19 cellular contexts compared by ENCODE assay signal in the genomic region with DNA sequence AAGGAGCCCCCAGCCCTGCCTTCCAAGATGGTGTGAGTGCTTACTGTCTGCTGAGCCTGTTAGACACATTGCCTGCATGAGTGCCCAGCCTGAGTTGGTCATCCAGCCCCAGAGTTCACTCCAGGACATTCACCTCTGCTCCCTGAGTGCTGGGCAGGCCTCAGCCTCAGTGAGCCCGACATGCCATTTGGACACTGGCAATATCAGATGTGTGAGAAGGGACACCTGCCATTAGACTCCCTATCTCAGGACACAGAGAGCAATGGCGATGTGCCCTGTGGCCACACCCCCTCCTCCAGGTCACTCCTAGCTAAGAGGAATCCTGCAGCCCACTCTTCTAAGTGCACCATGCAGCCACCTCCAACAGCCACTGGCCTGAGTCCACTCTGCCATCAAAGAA. TPM values are rescaled to one million over a fixed set of nuclear protein-coding genes. Genes with fewer than 3 reads are reported as not detected.
DNase-seq lines count a peak whose midpoint lies in the region; ATAC-seq and TF ChIP-seq lines count a peak whose summit lies in the region.
"Had no signal": no experiment of that assay in that cellular context is flagged by ENCODE, and none has a peak within 500 bp of the region (broad histone marks: within the 10 kb centered on the region; RNA-seq: fewer than 3 reads in every experiment).

No MANE protein-coding gene starts in this region.

- H3K4me1 ChIP-seq in neuronal stem cell (ENCODE audit: control insufficient read depth in 2 of 2, insufficient read depth in 1 of 2, low read depth in 1 of 2, low read length in 2 of 2) (peaks cover 0 to 3% of the 10 kb centered on the region in 2 donors), endodermal cell (ENCODE audit: control insufficient read depth, insufficient read depth, low read length) (no peaks in the 10 kb centered on the region)
- H3K4me1 ChIP-seq: BE2C had no signal

- H3K79me1 ChIP-seq in neuronal stem cell (ENCODE audit: low read depth, low read length): no peaks in the 10 kb centered on the region

- H3K4me1 Mint-ChIP-seq in brain (peaks cover 65% of the 10 kb centered on the region), endodermal cell (no peaks in the 10 kb centered on the region)
- H3K4me1 Mint-ChIP-seq: CD14-positive monocyte; CD4-positive, alpha-beta memory T cell; CD4-positive, CD25-positive, alpha-beta regulatory T cell; CD8-positive, alpha-beta memory T cell had no signal

- DNase-seq in neuronal stem cell (ENCODE audit: low spot score) (no peak), endodermal cell (no peak)
- no peak for DNase-seq in activated naive CD4-positive, alpha-beta T cell treated with anti-CD3 and anti-CD28 coated beads, Interleukin-2, amount 50 U/mL, for 72 hours (ENCODE audit: low spot score in 2 of 2)
- DNase-seq: 8988T; ACHN; BE2C; C1 segment of cervical spinal cord; CD4-positive, alpha-beta memory T cell; CD4-positive, CD25-positive, alpha-beta regulatory T cell; CD8-positive, alpha-beta memory T cell; COR-L47; DMS79 treated with DMSO at 0.1 percent for 48 hours; GF-D8 had no signal

- no peak overlapping the region for H3K4ac ChIP-seq in neuronal stem cell (ENCODE audit: low read length)

- no peak overlapping the region for H2AFZ ChIP-seq in neuronal stem cell (ENCODE audit: low read length)

- peak overlapping the region; percentile 5 for H3K23ac ChIP-seq in neuronal stem cell (ENCODE audit: low read depth, low read length, poor library complexity)

- no peak for ATAC-seq in HG03439 (IDR thresholded peaks at IDR 0.05; ENCODE audit: unreplicated experiment)
- ATAC-seq in activated naive CD4-positive, alpha-beta T cell treated with anti-CD3 and anti-CD28 coated beads, Interleukin-2, amount 50 U/mL, for 72 hours: no peak

- H3K9me3 Mint-ChIP-seq in brain (peaks cover 0 to 13% (median 3%) of the 10 kb centered on the region in 5 experiments), endodermal cell (no peaks in the 10 kb centered on the region)
- H3K9me3 Mint-ChIP-seq in activated naive CD4-positive, alpha-beta T cell treated with anti-CD3 and anti-CD28 coated beads, Interleukin-2, amount 50 U/mL, for 72 hours: no peaks in the 10 kb centered on the region

- no peak overlapping the region for H3K4me2 ChIP-seq in neuronal stem cell (ENCODE audit: insufficient read depth, low read length, poor library complexity, severe bottlenecking)
- H3K4me2 ChIP-seq: BLaER1 had no signal

- H3K27ac ChIP-seq in neuronal stem cell (replicated peaks; ENCODE audit: low read length) (no peak overlapping the region), endodermal cell (ENCODE audit: low read depth, low read length) (no peak overlapping the region)
- H3K27ac ChIP-seq: BLaER1 had no signal

- H2AK5ac ChIP-seq in neuronal stem cell (ENCODE audit: low read depth, low read length): no peak overlapping the region

- no peak overlapping the region for H2BK12ac ChIP-seq in neuronal stem cell (ENCODE audit: low read length)

- H3K27me3 ChIP-seq in neuronal stem cell (ENCODE audit: control insufficient read depth in 3 of 3, insufficient read depth in 3 of 3, low read depth in 1 of 3, low read length in 3 of 3) (peaks cover 0 to 3% (median 0%) of the 10 kb centered on the region in 3 experiments), endodermal cell (ENCODE audit: control insufficient read depth, insufficient read depth, low read length, poor library complexity, severe bottlenecking) (no peaks in the 10 kb centered on the region)
- H3K27me3 ChIP-seq: BLaER1 had no signal

- H3K4me3 Mint-ChIP-seq in brain: no peak overlapping the region
- H3K4me3 Mint-ChIP-seq in endodermal cell: no peak overlapping the region
- H3K4me3 Mint-ChIP-seq: CD14-positive monocyte; CD4-positive, alpha-beta memory T cell; CD4-positive, CD25-positive, alpha-beta regulatory T cell; CD8-positive, alpha-beta memory T cell had no signal

- no peak overlapping the region for H2BK120ac ChIP-seq in neuronal stem cell (ENCODE audit: low read depth, low read length)

- no peak overlapping the region for H2BK5ac ChIP-seq in neuronal stem cell (ENCODE audit: low read length)

- H3K27me3 Mint-ChIP-seq in brain (peaks cover 9% of the 10 kb centered on the region), endodermal cell (ENCODE audit: insufficient read depth) (peaks cover 3% of the 10 kb centered on the region)
- H3K27me3 Mint-ChIP-seq: CD4-positive, CD25-positive, alpha-beta regulatory T cell had no signal

- H4K91ac ChIP-seq in neuronal stem cell (ENCODE audit: low read depth, low read length, poor library complexity): no peak overlapping the region

- H3K36me3 ChIP-seq in neuronal stem cell (replicated peaks in 1 of 2; ENCODE audit: control insufficient read depth in 2 of 2, insufficient read depth in 2 of 2, low read length in 2 of 2): no peaks in the 10 kb centered on the region
- no peaks in the 10 kb centered on the region for H3K36me3 ChIP-seq in endodermal cell (ENCODE audit: control insufficient read depth, insufficient read depth, low read length)
- H3K36me3 ChIP-seq: BE2C, BLaER1 had no signal

- H3K9ac ChIP-seq in neuronal stem cell (ENCODE audit: low read depth, low read length, poor library complexity) (no peak overlapping the region), endodermal cell (ENCODE audit: extremely low read depth, low read length, poor library complexity, severe bottlenecking) (no peak overlapping the region)
- H3K9ac ChIP-seq: BLaER1 had no signal

- no peaks in the 10 kb centered on the region for H3K9me3 ChIP-seq in neuronal stem cell (replicated peaks in 1 of 2; ENCODE audit: control insufficient read depth in 2 of 2, insufficient read depth in 1 of 2, low read depth in 1 of 2, low read length in 2 of 2)
- H3K9me3 ChIP-seq in endodermal cell (ENCODE audit: control insufficient read depth, low read length): no peaks in the 10 kb centered on the region
- H3K9me3 ChIP-seq: BE2C, BLaER1 had no signal

- WGBS in neuronal stem cell (ENCODE audit: extremely low coverage in 2 of 2, insufficient read length in 2 of 2, insufficient replicate concordance in 1 of 2), 2 donors: no CpG with 5 or more reads among the region's 2 CpGs
- WGBS in endodermal cell (ENCODE audit: insufficient coverage in 1 of 2, insufficient read length in 1 of 2), 2 experiments: 95% methylated on average over 2 of the region's 2 CpGs; no CpG with 5 or more reads in 1 of the 2 experiments

- H3K36me3 Mint-ChIP-seq in brain (no peaks in the 10 kb centered on the region), endodermal cell (ENCODE audit: low read depth) (no peaks in the 10 kb centered on the region)
- no peaks in the 10 kb centered on the region for H3K36me3 Mint-ChIP-seq in activated naive CD4-positive, alpha-beta T cell treated with anti-CD3 and anti-CD28 coated beads, Interleukin-2, amount 50 U/mL, for 72 hours
- H3K36me3 Mint-ChIP-seq: CD14-positive monocyte; CD4-positive, alpha-beta memory T cell; CD4-positive, CD25-positive, alpha-beta regulatory T cell had no signal

- H4K8ac ChIP-seq in neuronal stem cell (ENCODE audit: low read depth, low read length): no peak overlapping the region

- TF ChIP-seq CTCF in brain (conservative IDR thresholded peaks at IDR 0.05): no peak
- TF ChIP-seq CTCF in endodermal cell (conservative IDR thresholded peaks at IDR 0.05): no peak

- no peak overlapping the region for H3K14ac ChIP-seq in neuronal stem cell (ENCODE audit: low read length)

- no peak overlapping the region for H3K18ac ChIP-seq in neuronal stem cell (ENCODE audit: low read length)

- H3K27ac Mint-ChIP-seq in brain (peak overlapping the region in 3 of 5 experiments; percentile 24 to 100 (median 82)), endodermal cell (no peak overlapping the region)
- no peak overlapping the region for H3K27ac Mint-ChIP-seq in activated naive CD4-positive, alpha-beta T cell treated with anti-CD3 and anti-CD28 coated beads, Interleukin-2, amount 50 U/mL, for 72 hours
- H3K27ac Mint-ChIP-seq: CD14-positive monocyte; CD4-positive, CD25-positive, alpha-beta regulatory T cell; CD8-positive, alpha-beta memory T cell had no signal

- H3K4me3 ChIP-seq in neuronal stem cell (ENCODE audit: low read length in 2 of 2) (no peak overlapping the region), endodermal cell (ENCODE audit: low read length) (no peak overlapping the region)
- H3K4me3 ChIP-seq: BLaER1 had no signal

- H2BK15ac ChIP-seq in neuronal stem cell (ENCODE audit: low read length): no peak overlapping the region

RNA-seq across cellular contexts. Expression of gene CES5A, which starts 34.7 kb away (rescaled TPM):
- polyA plus RNA-seq in brain (ENCODE audit: insufficient read depth, low read depth, low replicate concordance): not detected
- polyA plus RNA-seq in neuronal stem cell (2013, experiment 1 of 2): not detected
- polyA plus RNA-seq in neuronal stem cell (2013, experiment 2 of 2): not detected
- under 1 TPM in 1 of 2 donors, not detected in 1; 0.26 TPM for total RNA-seq in endodermal cell
- not detected for polyA plus RNA-seq in endodermal cell (2013, experiment 1 of 2)
- polyA plus RNA-seq in endodermal cell (2013, experiment 2 of 2): not detected
- total RNA-seq in activated naive CD4-positive, alpha-beta T cell treated with anti-CD3 and anti-CD28 coated beads, Interleukin-2, amount 50 U/mL, for 72 hours: not detected
- total RNA-seq: A673; CD4-positive, alpha-beta memory T cell; CD4-positive, CD25-positive, alpha-beta regulatory T cell; CD8-positive, alpha-beta memory T cell had no signal
- polyA plus RNA-seq: AG04450; CD14-positive monocyte; CD4-positive, alpha-beta memory T cell; CD4-positive, CD25-positive, alpha-beta regulatory T cell; CD8-positive, alpha-beta memory T cell had no signal

Comparison
In these comparisons a context has a peak if more than half of its experiments do, and no peak if none do; other contexts are left out.
1. H3K27ac Mint-ChIP-seq: peak in brain (3 of 5); none in endodermal cell (single experiment) and activated naive CD4-positive, alpha-beta T cell treated with anti-CD3 and anti-CD28 coated beads, Interleukin-2, amount 50 U/mL, for 72 hours (0 of 2).